8 cellular contexts compared by ENCODE assay signal in genomic region chr5:179166886-179167841, GRCh38.
DNase-seq lines count a peak whose midpoint lies in the region; ATAC-seq, FAIRE-seq and TF ChIP-seq lines count a peak whose summit lies in the region.

No MANE protein-coding gene starts in this region.

- H3K27me3 Mint-ChIP-seq in natural killer cell (ENCODE audit: low read depth in 2 of 2) = peaks cover 0 to 6% of the 10 kb centered on the region in 2 donors
- peaks cover 13 to 27% of the 10 kb centered on the region in 2 donors for H3K27me3 Mint-ChIP-seq in stimulated activated naive B cell treated with anti-CD40 and anti-IgM and Interleukin-4, amounts not matched to agents 10 μg/mL and 1 μg/mL and 100 μg/mL, for 72 hours

- intact Hi-C loops in natural killer cell (cut with micrococcal nuclease) = loop anchor here (5.0 kb wide), 3 partner anchors 325 to 500 kb away; no protein-coding TSS in a partner anchor

- ATAC-seq in natural killer cell = peak; percentile 86 to 95 (median 90)
- ATAC-seq in stimulated activated naive B cell treated with anti-CD40 and anti-IgM and Interleukin-4, amounts not matched to agents 10 μg/mL and 1 μg/mL and 100 μg/mL, for 72 hours (replicated peaks) = peak; percentile 93 to 96

- no peaks in the 10 kb centered on the region for H3K36me3 Mint-ChIP-seq in natural killer cell
- H3K36me3 Mint-ChIP-seq in stimulated activated naive B cell treated with anti-CD40 and anti-IgM and Interleukin-4, amounts not matched to agents 10 μg/mL and 1 μg/mL and 100 μg/mL, for 72 hours = no peaks in the 10 kb centered on the region

- peak overlapping the region in 1 of 2 donors; percentile 41 for H3K27ac Mint-ChIP-seq in natural killer cell
- H3K27ac Mint-ChIP-seq in stimulated activated naive B cell treated with anti-CD40 and anti-IgM and Interleukin-4, amounts not matched to agents 10 μg/mL and 1 μg/mL and 100 μg/mL, for 72 hours = no peak overlapping the region

- peak; percentile 82 for DNase-seq in AG08395 (ENCODE audit: low spot score)
- DNase-seq in GM19239 (ENCODE audit: insufficient read length, low spot score) = peak; percentile 74
- DNase-seq in NCI-H1092 treated with DMSO at 0.1 percent for 48 hours (lab: John Stamatoyannopoulos, UW) = peak; percentile 18
- DNase-seq in activated T-cell treated with anti-CD3 and anti-CD28 coated beads for 48 hours (ENCODE audit: low read depth) = peak; percentile 66
- peak; percentile 42 for DNase-seq in fibroblast of gingiva (ENCODE audit: low read depth)
- DNase-seq in natural killer cell = peak; percentile 69
- peak; percentile 55 for DNase-seq in stimulated activated naive B cell treated with anti-CD40 and anti-IgM and Interleukin-4, amounts not matched to agents 10 μg/mL and 1 μg/mL and 100 μg/mL, for 72 hours
- no peak for DNase-seq in NCI-H510A treated with DMSO at 0.1 percent for 48 hours (lab: John Stamatoyannopoulos, UW)

- H3K4me3 Mint-ChIP-seq in natural killer cell = peak overlapping the region; percentile 53
- H3K4me3 Mint-ChIP-seq in stimulated activated naive B cell treated with anti-CD40 and anti-IgM and Interleukin-4, amounts not matched to agents 10 μg/mL and 1 μg/mL and 100 μg/mL, for 72 hours = peak overlapping the region; percentile 46 to 70

- TF ChIP-seq CTCF in natural killer cell (IDR thresholded peaks at IDR 0.05) = peak; percentile 98

- H3K4me1 Mint-ChIP-seq in natural killer cell = peaks cover 6 to 7% of the 10 kb centered on the region in 2 donors
- peaks cover 3 to 9% of the 10 kb centered on the region in 2 donors for H3K4me1 Mint-ChIP-seq in stimulated activated naive B cell treated with anti-CD40 and anti-IgM and Interleukin-4, amounts not matched to agents 10 μg/mL and 1 μg/mL and 100 μg/mL, for 72 hours

- FAIRE-seq in GM19239 (lab: Jason Lieb, UNC) = no peak

- H3K9me3 Mint-ChIP-seq in natural killer cell = no peaks in the 10 kb centered on the region
- peaks cover under 1 to 1% of the 10 kb centered on the region in 2 donors for H3K9me3 Mint-ChIP-seq in stimulated activated naive B cell treated with anti-CD40 and anti-IgM and Interleukin-4, amounts not matched to agents 10 μg/mL and 1 μg/mL and 100 μg/mL, for 72 hours
